In the genomic region with DNA sequence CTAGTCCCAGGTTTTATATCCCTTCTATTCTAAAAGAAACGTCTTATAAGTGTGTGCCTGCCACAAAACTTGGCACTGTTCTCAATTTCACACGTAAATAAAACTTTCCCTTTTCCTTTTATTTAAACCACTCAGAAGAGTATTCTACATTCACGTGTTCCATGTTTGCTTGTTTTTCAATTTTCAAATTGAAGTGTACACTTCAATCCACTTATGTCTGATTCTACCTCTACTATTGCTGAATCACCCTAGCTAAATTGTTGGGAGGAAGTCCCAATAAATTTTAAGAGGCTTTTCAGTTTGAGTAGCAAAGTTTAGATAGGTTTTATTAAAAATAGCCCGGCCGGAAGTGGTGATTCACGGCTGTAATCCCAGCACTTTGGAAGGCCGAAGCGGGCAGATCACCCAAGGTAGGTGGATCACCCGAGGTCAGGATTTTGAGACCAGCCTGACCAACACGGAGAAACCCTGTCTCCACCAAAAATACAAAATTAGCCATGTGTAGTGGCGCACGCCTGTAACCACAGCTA, we compare ENCODE assay signal across 24 cellular contexts.
"Had no signal": no experiment of that assay in that cellular context is flagged by ENCODE, and none has a peak within 500 bp of the region (broad histone marks: within the 10 kb centered on the region; RNA-seq: fewer than 3 reads in every experiment).

No MANE protein-coding gene starts in this region.

- DNase-seq: activated CD4-positive, alpha-beta memory T cell treated with anti-CD3 and anti-CD28 coated beads, Interleukin-2, amount 10 ng/mL, durations not matched to agents 7 days and 5 days; activated CD4-positive, alpha-beta T cell treated with anti-CD3 and anti-CD28 coated beads for 36 hours; activated CD4-positive, alpha-beta T cell treated with anti-CD3 and anti-CD28 coated beads, Interleukin-2, amount 50 U/mL, for 1 hour; activated gamma-delta T cell; activated naive CD4-positive, alpha-beta T cell treated with anti-CD3 and anti-CD28 coated beads for 36 hours; activated T-cell treated with anti-CD3 and anti-CD28 coated beads for 4 hours; activated T-cell treated with anti-CD3 and anti-CD28 coated beads, Interleukin-2, amount 50 U/mL, for 48 hours; amygdala; cerebellar nuclear complex; Karpas-422; NCI-H1105; NCI-H1436; NCI-H1694 treated with DMSO at 0.1 percent for 48 hours; NCI-H2029 treated with DMSO at 0.1 percent for 48 hours; NCI-H446; NCI-H524; OCI-M1; RPMI8226; T-cell; WERI-Rb-1 had no signal

- H3K36me3 ChIP-seq: WERI-Rb-1 had no signal

- H3K27ac ChIP-seq: SK-N-MC, WERI-Rb-1 had no signal

- ATAC-seq: activated CD4-positive, alpha-beta T cell treated with anti-CD3 and anti-CD28 coated beads for 36 hours; activated T-helper 17 cell treated with anti-CD3 and anti-CD28 coated beads, Interleukin-2, amount 50 U/mL, for 72 hours; Panc1; Right ventricle myocardium inferior; T-cell had no signal

- H3K4me3 ChIP-seq: SK-N-MC had no signal
